ENCODE assay signal across 2 cellular contexts in the genomic region with DNA sequence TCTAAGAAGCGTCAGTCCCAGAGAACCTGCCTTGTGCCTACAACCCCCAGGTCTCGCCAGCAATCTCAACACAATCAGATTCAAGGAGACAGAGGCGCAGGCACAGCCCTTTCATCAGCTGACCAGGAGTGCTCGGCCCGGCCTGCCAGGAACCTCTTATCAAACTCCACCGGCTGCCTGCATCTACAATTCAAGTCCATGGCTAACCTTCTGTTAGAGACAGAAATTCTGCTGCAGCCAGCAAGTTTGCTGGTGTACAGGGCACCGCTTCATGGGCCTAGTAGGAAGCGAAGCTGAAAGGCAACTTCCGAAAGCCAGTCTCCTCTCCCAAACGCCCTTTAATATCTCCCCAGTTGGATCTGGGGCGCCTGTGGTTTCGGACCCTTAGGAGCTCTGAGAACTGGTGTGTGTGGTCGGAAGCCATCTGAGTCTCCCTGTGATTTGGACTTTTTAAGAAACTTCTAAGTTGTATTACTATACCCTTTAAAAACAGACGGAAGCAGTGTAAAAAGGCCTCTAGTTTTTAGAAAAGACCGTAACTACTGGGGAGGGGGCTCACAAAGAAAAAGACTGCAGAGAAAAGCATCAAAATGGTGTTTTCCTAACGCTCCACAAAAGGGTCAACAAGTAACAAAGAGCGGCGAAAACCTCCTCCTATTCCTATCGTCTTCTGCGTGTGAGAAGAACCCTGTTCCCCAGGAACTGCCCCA.
A peak's percentile ranks its signal among the peaks of the same experiment; 100 is the strongest.
TF ChIP-seq lines count a peak whose summit lies in the region.

No MANE protein-coding gene starts in this region.

TF ChIP-seq in HEK293, 187 proteins besides CTCF, POLR2A, EP300 and RAD21 (continued from another document):
- TF ChIP-seq, protein P1, sequence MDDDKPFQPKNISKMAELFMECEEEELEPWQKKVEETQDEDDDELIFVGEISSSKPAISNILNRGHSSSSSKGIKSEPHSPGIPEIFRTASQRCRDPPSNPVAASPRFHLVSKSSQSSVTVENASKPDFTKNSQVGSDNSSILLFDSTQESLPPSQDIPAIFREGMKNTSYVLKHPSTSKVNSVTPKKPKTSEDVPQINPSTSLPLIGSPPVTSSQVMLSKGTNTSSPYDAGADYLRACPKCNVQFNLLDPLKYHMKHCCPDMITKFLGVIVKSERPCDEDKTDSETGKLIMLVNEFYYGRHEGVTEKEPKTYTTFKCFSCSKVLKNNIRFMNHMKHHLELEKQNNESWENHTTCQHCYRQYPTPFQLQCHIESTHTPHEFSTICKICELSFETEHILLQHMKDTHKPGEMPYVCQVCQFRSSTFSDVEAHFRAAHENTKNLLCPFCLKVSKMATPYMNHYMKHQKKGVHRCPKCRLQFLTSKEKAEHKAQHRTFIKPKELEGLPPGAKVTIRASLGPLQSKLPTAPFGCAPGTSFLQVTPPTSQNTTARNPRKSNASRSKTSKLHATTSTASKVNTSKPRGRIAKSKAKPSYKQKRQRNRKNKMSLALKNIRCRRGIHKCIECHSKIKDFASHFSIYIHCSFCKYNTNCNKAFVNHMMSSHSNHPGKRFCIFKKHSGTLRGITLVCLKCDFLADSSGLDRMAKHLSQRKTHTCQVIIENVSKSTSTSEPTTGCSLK (tag by site-specific recombination; IDR thresholded peaks at IDR 0.05), result no peak
- TF ChIP-seq ZNF76 (tag by site-specific recombination; IDR thresholded peaks at IDR 0.05; ENCODE audit: borderline replicate concordance, low read depth) (no peak), ZNF416 (tag by site-specific recombination; IDR thresholded peaks at IDR 0.05) (no peak), ZNF114 (tag by site-specific recombination; IDR thresholded peaks at IDR 0.05) (no peak), KLF9 (tag by site-specific recombination; IDR thresholded peaks at IDR 0.05; ENCODE audit: low read depth) (0 out of 2 replicates have a peak, but pooled peaks have one; percentile 11), ZBTB7A (tag by site-specific recombination; IDR thresholded peaks at IDR 0.05; ENCODE audit: low read depth) (no peak), ZNF585B (tag by site-specific recombination; IDR thresholded peaks at IDR 0.05) (no peak), ZNF768 (tag by site-specific recombination; IDR thresholded peaks at IDR 0.05) (no peak), KLF7 (tag by site-specific recombination; IDR thresholded peaks at IDR 0.05; ENCODE audit: borderline replicate concordance) (no peak), ZNF223 (tag by site-specific recombination; IDR thresholded peaks at IDR 0.05) (0 out of 2 replicates have a peak, but pooled peaks have one; percentile 31)

TF ChIP-seq in HepG2, 621 proteins besides CTCF, POLR2A, EP300 and RAD21 (continued from another document and continues in another):
- TF ChIP-seq PATZ1 (CRISPR knock-in tag; IDR thresholded peaks at IDR 0.05), result peak; percentile 34; the same call in 1 of the 2 replicates
- no peak for TF ChIP-seq MYNN (CRISPR knock-in tag; IDR thresholded peaks at IDR 0.05; ENCODE audit: low read depth)
- peak; percentile 12 for TF ChIP-seq PHF5A (CRISPR knock-in tag; IDR thresholded peaks at IDR 0.05; ENCODE audit: low read depth, unreplicated experiment)
- TF ChIP-seq ZBTB40 (IDR thresholded peaks at IDR 0.05), result no peak
- TF ChIP-seq ZBTB40 (CRISPR knock-in tag; IDR thresholded peaks at IDR 0.05), result no peak
- TF ChIP-seq HNRNPLL (IDR thresholded peaks at IDR 0.05; ENCODE audit: low read depth, low read length, poor library complexity, severe bottlenecking), result no peak
- TF ChIP-seq IRX3 (CRISPR knock-in tag; IDR thresholded peaks at IDR 0.05; ENCODE audit: borderline replicate concordance, low read depth), result no peak
- 0 out of 2 replicates have a peak, but pooled peaks have one; percentile 8 for TF ChIP-seq ZBTB3 (CRISPR knock-in tag; IDR thresholded peaks at IDR 0.05; ENCODE audit: borderline replicate concordance, low read depth)
- TF ChIP-seq, protein P2, sequence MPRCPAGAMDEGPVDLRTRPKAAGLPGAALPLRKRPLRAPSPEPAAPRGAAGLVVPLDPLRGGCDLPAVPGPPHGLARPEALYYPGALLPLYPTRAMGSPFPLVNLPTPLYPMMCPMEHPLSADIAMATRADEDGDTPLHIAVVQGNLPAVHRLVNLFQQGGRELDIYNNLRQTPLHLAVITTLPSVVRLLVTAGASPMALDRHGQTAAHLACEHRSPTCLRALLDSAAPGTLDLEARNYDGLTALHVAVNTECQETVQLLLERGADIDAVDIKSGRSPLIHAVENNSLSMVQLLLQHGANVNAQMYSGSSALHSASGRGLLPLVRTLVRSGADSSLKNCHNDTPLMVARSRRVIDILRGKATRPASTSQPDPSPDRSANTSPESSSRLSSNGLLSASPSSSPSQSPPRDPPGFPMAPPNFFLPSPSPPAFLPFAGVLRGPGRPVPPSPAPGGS (CRISPR knock-in tag; IDR thresholded peaks at IDR 0.05), result no peak
- TF ChIP-seq TSC22D2 (CRISPR knock-in tag; IDR thresholded peaks at IDR 0.05; ENCODE audit: borderline replicate concordance), result no peak
- no peak for TF ChIP-seq PTBP1 (IDR thresholded peaks at IDR 0.05; ENCODE audit: low read depth, low read length, poor library complexity, severe bottlenecking)
- TF ChIP-seq SAP130 (CRISPR knock-in tag; IDR thresholded peaks at IDR 0.05; ENCODE audit: low read depth), result peak; percentile 68
- no peak for TF ChIP-seq ZNF207 (IDR thresholded peaks at IDR 0.05; ENCODE audit: borderline replicate concordance)
- TF ChIP-seq, protein P3, sequence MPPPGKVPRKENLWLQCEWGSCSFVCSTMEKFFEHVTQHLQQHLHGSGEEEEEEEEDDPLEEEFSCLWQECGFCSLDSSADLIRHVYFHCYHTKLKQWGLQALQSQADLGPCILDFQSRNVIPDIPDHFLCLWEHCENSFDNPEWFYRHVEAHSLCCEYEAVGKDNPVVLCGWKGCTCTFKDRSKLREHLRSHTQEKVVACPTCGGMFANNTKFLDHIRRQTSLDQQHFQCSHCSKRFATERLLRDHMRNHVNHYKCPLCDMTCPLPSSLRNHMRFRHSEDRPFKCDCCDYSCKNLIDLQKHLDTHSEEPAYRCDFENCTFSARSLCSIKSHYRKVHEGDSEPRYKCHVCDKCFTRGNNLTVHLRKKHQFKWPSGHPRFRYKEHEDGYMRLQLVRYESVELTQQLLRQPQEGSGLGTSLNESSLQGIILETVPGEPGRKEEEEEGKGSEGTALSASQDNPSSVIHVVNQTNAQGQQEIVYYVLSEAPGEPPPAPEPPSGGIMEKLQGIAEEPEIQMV (CRISPR knock-in tag; IDR thresholded peaks at IDR 0.05; ENCODE audit: low read depth), result 0 out of 2 replicates have a peak, but pooled peaks have one; percentile 23
- no peak for TF ChIP-seq KDM1A (CRISPR knock-in tag; IDR thresholded peaks at IDR 0.05)
- peak; percentile 70; the same call in 1 of the 2 replicates for TF ChIP-seq MTERF4 (CRISPR knock-in tag; IDR thresholded peaks at IDR 0.05)
- no peak for TF ChIP-seq ZNF335 (CRISPR knock-in tag; IDR thresholded peaks at IDR 0.05)
- TF ChIP-seq, protein P4, sequence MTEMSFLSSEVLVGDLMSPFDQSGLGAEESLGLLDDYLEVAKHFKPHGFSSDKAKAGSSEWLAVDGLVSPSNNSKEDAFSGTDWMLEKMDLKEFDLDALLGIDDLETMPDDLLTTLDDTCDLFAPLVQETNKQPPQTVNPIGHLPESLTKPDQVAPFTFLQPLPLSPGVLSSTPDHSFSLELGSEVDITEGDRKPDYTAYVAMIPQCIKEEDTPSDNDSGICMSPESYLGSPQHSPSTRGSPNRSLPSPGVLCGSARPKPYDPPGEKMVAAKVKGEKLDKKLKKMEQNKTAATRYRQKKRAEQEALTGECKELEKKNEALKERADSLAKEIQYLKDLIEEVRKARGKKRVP (CRISPR knock-in tag; IDR thresholded peaks at IDR 0.05), result peak in 1 of 2 experiments; percentile 51; a peak in 1 of 4 replicates
- TF ChIP-seq ZNF256 (CRISPR knock-in tag; conservative IDR thresholded peaks at IDR 0.05), result 0 out of 2 replicates have a peak, but pooled peaks have one; percentile 11
- 0 out of 2 replicates have a peak, but pooled peaks have one; percentile 21 for TF ChIP-seq KDM4B (CRISPR knock-in tag; IDR thresholded peaks at IDR 0.05)
- TF ChIP-seq KDM6A (CRISPR knock-in tag; IDR thresholded peaks at IDR 0.05; ENCODE audit: low read depth), result no peak
- no peak for TF ChIP-seq ZNF792 (CRISPR knock-in tag; IDR thresholded peaks at IDR 0.05)
- peak; percentile 53 for TF ChIP-seq KMT2A (CRISPR knock-in tag; IDR thresholded peaks at IDR 0.05)
- TF ChIP-seq CREM (IDR thresholded peaks at IDR 0.05), result no peak
- no peak for TF ChIP-seq CREM (CRISPR knock-in tag; IDR thresholded peaks at IDR 0.05)
- no peak for TF ChIP-seq ZNF607 (CRISPR knock-in tag; IDR thresholded peaks at IDR 0.05; ENCODE audit: borderline replicate concordance)
- TF ChIP-seq BCL6 (CRISPR knock-in tag; IDR thresholded peaks at IDR 0.05), result peak; percentile 15; the same call in 1 of the 2 replicates
- TF ChIP-seq ZBTB20 (CRISPR knock-in tag; IDR thresholded peaks at IDR 0.05; ENCODE audit: borderline replicate concordance, low read depth), result 0 out of 2 replicates have a peak, but pooled peaks have one; percentile 21
- TF ChIP-seq MAFK (conservative IDR thresholded peaks at IDR 0.05 in 1 of 2, IDR thresholded peaks at IDR 0.05 in 1 of 2; ENCODE audit: low read length in 2 of 2), result 0 out of 4 replicates have a peak, but pooled peaks of 1 of the 2 experiments have one; percentile 26
- no peak for TF ChIP-seq KLF15 (CRISPR knock-in tag; IDR thresholded peaks at IDR 0.05; ENCODE audit: borderline replicate concordance)
- 0 out of 2 replicates have a peak, but pooled peaks have one; percentile 50 for TF ChIP-seq MZF1 (CRISPR knock-in tag; IDR thresholded peaks at IDR 0.05; ENCODE audit: borderline replicate concordance)
